In genomic region chr2:174035117-174035516, GRCh38 we compare ENCODE assay signal across 2 cellular contexts.
TF ChIP-seq lines count a peak whose summit lies in the region.

No MANE protein-coding gene starts in this region.

TF ChIP-seq in A549, 52 proteins besides CTCF, POLR2A, EP300 and RAD21 (continued from another document):
- TF ChIP-seq HOXB13 (CRISPR knock-in tag; IDR thresholded peaks at IDR 0.05; ENCODE audit: low read depth): no peak
- no peak for TF ChIP-seq TFCP2L1 (CRISPR knock-in tag; IDR thresholded peaks at IDR 0.05)
- no peak for TF ChIP-seq RFX5 (IDR thresholded peaks at IDR 0.05)
- TF ChIP-seq FOXS1 (CRISPR knock-in tag; IDR thresholded peaks at IDR 0.05): no peak
- no peak for TF ChIP-seq EHMT2 (IDR thresholded peaks at IDR 0.05; ENCODE audit: low read depth)
- no peak for TF ChIP-seq ELK1 (IDR thresholded peaks at IDR 0.05; ENCODE audit: low read depth, low read length)
- TF ChIP-seq CBX8 (IDR thresholded peaks at IDR 0.05): no peak
TF ChIP-seq in A549: peak in this region for 0.

TF ChIP-seq in HCT116, 20 proteins besides CTCF, POLR2A, EP300 and RAD21 (continued from another document):
- no peak for TF ChIP-seq ZBTB33 (IDR thresholded peaks at IDR 0.05; ENCODE audit: extremely low read depth, insufficient replicate concordance, low read length)
- no peak for TF ChIP-seq EGR1 (IDR thresholded peaks at IDR 0.05; ENCODE audit: low read depth)
- TF ChIP-seq SP1 (IDR thresholded peaks at IDR 0.05; ENCODE audit: low read depth): no peak
- no peak for TF ChIP-seq EZH2 (IDR thresholded peaks at IDR 0.05)
- no peak for TF ChIP-seq CBX3 (IDR thresholded peaks at IDR 0.05; ENCODE audit: low read depth)
- TF ChIP-seq EZH2phosphoT487 (IDR thresholded peaks at IDR 0.05; ENCODE audit: borderline replicate concordance): no peak
- no peak for TF ChIP-seq SIN3A (IDR thresholded peaks at IDR 0.05; ENCODE audit: low read depth)
